In genomic region chr11:70595016-70595415, GRCh38 we compare ENCODE assay signal across 26 cellular contexts.
"Had no signal": no experiment of that assay in that cellular context is flagged by ENCODE, and none has a peak within 500 bp of the region (broad histone marks: within the 10 kb centered on the region; RNA-seq: fewer than 3 reads in every experiment).

No MANE protein-coding gene starts in this region.

- DNase-seq: dermis blood vessel endothelial cell; dorsolateral prefrontal cortex; effector CD4-positive, alpha-beta T cell; effector memory CD4-positive, alpha-beta T cell; foreskin keratinocyte; glutamatergic neuron; head of caudate nucleus; heart right ventricle; hippocampal formation; kidney glomerular epithelial cell; left ventricle myocardium superior; lower lobe of right lung; mesenchymal stem cell; naive B cell had no signal

- H3K4me1 ChIP-seq: esophagus muscularis mucosa, foreskin keratinocyte, gastroesophageal sphincter, heart right ventricle, left lung, lower lobe of right lung had no signal

- H3K4me3 ChIP-seq: coronary artery, dorsolateral prefrontal cortex, esophagus muscularis mucosa, gastroesophageal sphincter, heart right ventricle, left lung, lower lobe of right lung, mucosa of descending colon had no signal

- H3K4me1 Mint-ChIP-seq: mesothelial cell of epicardium, naive B cell had no signal

- H3K36me3 ChIP-seq: esophagus muscularis mucosa, gastroesophageal sphincter, heart right ventricle, left lung, lower lobe of right lung had no signal

- H3K27me3 ChIP-seq: dorsolateral prefrontal cortex, foreskin keratinocyte, left lung had no signal

- H3K36me3 Mint-ChIP-seq: mesothelial cell of epicardium; naive B cell; naive thymus-derived CD8-positive, alpha-beta T cell had no signal

- FAIRE-seq: colon, endothelial cell of umbilical vein, frontal cortex, islet of Langerhans, keratinocyte had no signal

- H3K9me3 Mint-ChIP-seq: mesothelial cell of epicardium; naive B cell; naive thymus-derived CD8-positive, alpha-beta T cell had no signal

- ATAC-seq: foreskin keratinocyte; gastroesophageal sphincter; heart right ventricle; left lung; left ventricle myocardium superior; lower lobe of right lung; mucosa of descending colon; naive thymus-derived CD8-positive, alpha-beta T cell had no signal

- H3K4me3 Mint-ChIP-seq: mesothelial cell of epicardium; naive B cell; naive thymus-derived CD8-positive, alpha-beta T cell had no signal

- H3K27ac ChIP-seq: coronary artery, esophagus muscularis mucosa, foreskin keratinocyte, gastroesophageal sphincter, heart right ventricle, left lung, lower lobe of right lung had no signal

- H3K27ac Mint-ChIP-seq: mesothelial cell of epicardium; naive B cell; naive thymus-derived CD8-positive, alpha-beta T cell had no signal

- H3K9me3 ChIP-seq: esophagus muscularis mucosa, gastroesophageal sphincter, heart right ventricle, left lung, lower lobe of right lung, mucosa of descending colon had no signal
